In genomic region chr7:130903358-130903974, GRCh38 we compare ENCODE assay signal across 8 cellular contexts.
DNase-seq lines count a peak whose midpoint lies in the region; ATAC-seq, FAIRE-seq and TF ChIP-seq lines count a peak whose summit lies in the region.

No MANE protein-coding gene starts in this region.

- H3K27ac Mint-ChIP-seq in activated T-cell treated with anti-CD3 and anti-CD28 coated beads, Interleukin-2, amount 50 U/mL, for 24 hours = peak overlapping the region; percentile 94

- H3K4me3 Mint-ChIP-seq in activated T-cell treated with anti-CD3 and anti-CD28 coated beads, Interleukin-2, amount 50 U/mL, for 24 hours = peak overlapping the region; percentile 32

- peak overlapping the region; percentile 56 for H3K9ac ChIP-seq in keratinocyte (ENCODE audit: control insufficient read depth, extremely low read depth, insufficient read depth, low read length)

- H3K9me3 ChIP-seq in adrenal gland (replicated peaks in 1 of 3) (no peaks in the 10 kb centered on the region), keratinocyte (ENCODE audit: control insufficient read depth, low read depth, low read length) (no peaks in the 10 kb centered on the region), upper lobe of left lung (no peaks in the 10 kb centered on the region)

- peaks cover 94% of the 10 kb centered on the region for H3K4me1 Mint-ChIP-seq in activated T-cell treated with anti-CD3 and anti-CD28 coated beads, Interleukin-2, amount 50 U/mL, for 24 hours (ENCODE audit: low read depth)

- intact Hi-C loops in adrenal gland (cut with DNase I) = loop anchor here in 1 of 2 donors (10.0 kb wide), 1 partner anchor 151 kb away; no protein-coding TSS in a partner anchor

- H3K9me3 Mint-ChIP-seq in activated T-cell treated with anti-CD3 and anti-CD28 coated beads, Interleukin-2, amount 50 U/mL, for 24 hours = no peaks in the 10 kb centered on the region

- peaks cover 87% of the 10 kb centered on the region for H3K79me2 ChIP-seq in keratinocyte (ENCODE audit: control insufficient read depth, insufficient read depth, low read length)

- H3K27ac ChIP-seq in adrenal gland (peak overlapping the region in 4 of 5 donors; percentile 26 to 84 (median 68)), keratinocyte (ENCODE audit: control insufficient read depth, insufficient read depth, low read length) (peak overlapping the region; percentile 93), upper lobe of left lung (peak overlapping the region; percentile 72 to 81 (median 74))

- TF ChIP-seq CTCF in adrenal gland (IDR thresholded peaks at IDR 0.05) (no peak), keratinocyte (optimal IDR thresholded peaks at IDR 0.05 in 1 of 3, IDR thresholded peaks at IDR 0.05 in 1 of 3, conservative IDR thresholded peaks at IDR 0.05 in 1 of 3; ENCODE audit: extremely low read depth in 1 of 3, insufficient read depth in 2 of 3, low read length in 3 of 3) (no peak), upper lobe of left lung (IDR thresholded peaks at IDR 0.05) (no peak)

- no peaks in the 10 kb centered on the region for H3K27me3 ChIP-seq in adrenal gland
- H3K27me3 ChIP-seq in keratinocyte (ENCODE audit: control insufficient read depth, extremely low read depth, insufficient read depth, low read length) = no peaks in the 10 kb centered on the region
- no peaks in the 10 kb centered on the region for H3K27me3 ChIP-seq in upper lobe of left lung

- H2AFZ ChIP-seq in keratinocyte (ENCODE audit: control insufficient read depth, low read length) = no peak overlapping the region

- peak; percentile 64 to 83 for ATAC-seq in upper lobe of left lung (ENCODE audit: low FRiP score in 2 of 2)

- H3K4me1 ChIP-seq in adrenal gland (replicated peaks in 1 of 2) = peaks cover 14 to 56% of the 10 kb centered on the region in 2 donors
- peaks cover 85% of the 10 kb centered on the region for H3K4me1 ChIP-seq in keratinocyte (ENCODE audit: control insufficient read depth, extremely low read depth, insufficient read depth, low read length)
- peaks cover 73 to 84% (median 76%) of the 10 kb centered on the region in 4 donors for H3K4me1 ChIP-seq in upper lobe of left lung

- TF ChIP-seq POLR2A in adrenal gland (IDR thresholded peaks at IDR 0.05) = peak in 1 of 2 donors; percentile 39
- TF ChIP-seq POLR2A in upper lobe of left lung (IDR thresholded peaks at IDR 0.05) = no peak

- peaks cover 100% of the 10 kb centered on the region for H3K36me3 Mint-ChIP-seq in activated T-cell treated with anti-CD3 and anti-CD28 coated beads, Interleukin-2, amount 50 U/mL, for 24 hours (ENCODE audit: low read depth)

- 26 to 52% (median 46%) methylated on average over 8 of the region's 8 CpGs for WGBS in adrenal gland, 4 donors
- WGBS in upper lobe of left lung, 2 donors = 54% methylated on average over 8 of the region's 8 CpGs

- dilution Hi-C loops in keratinocyte (cut with MboI; ENCODE audit: extremely low pct_ligation_motif_present, low sequenced_read_pairs) = no loop called here

- peak in 3 of 4 donors; percentile 57 to 97 (median 59) for TF ChIP-seq EP300 in upper lobe of left lung (IDR thresholded peaks at IDR 0.05)

- no peaks in the 10 kb centered on the region for H3K36me3 ChIP-seq in adrenal gland (replicated peaks in 1 of 2)
- peaks cover 25 to 48% of the 10 kb centered on the region in 2 experiments for H3K36me3 ChIP-seq in keratinocyte (ENCODE audit: control insufficient read depth in 2 of 2, extremely low read depth in 1 of 2, insufficient read depth in 2 of 2, low read length in 2 of 2)
- peaks cover 0 to 42% (median 21%) of the 10 kb centered on the region in 4 donors for H3K36me3 ChIP-seq in upper lobe of left lung

- peaks cover 36% of the 10 kb centered on the region for H4K20me1 ChIP-seq in keratinocyte (ENCODE audit: control insufficient read depth, extremely low read depth, insufficient read depth, low read length)

- peak overlapping the region; percentile 65 for H3K4me2 ChIP-seq in keratinocyte (ENCODE audit: control insufficient read depth, extremely low read depth, insufficient read depth, low read depth, low read length)

- no peak overlapping the region for H3K4me3 ChIP-seq in adrenal gland
- peak overlapping the region in 2 of 3 experiments; percentile 11 to 45 for H3K4me3 ChIP-seq in keratinocyte (ENCODE audit: control insufficient read depth in 2 of 3, extremely low read depth in 1 of 3, insufficient read depth in 2 of 3, low read depth in 1 of 3, low read length in 3 of 3)
- no peak overlapping the region for H3K4me3 ChIP-seq in upper lobe of left lung

- H3K9me1 ChIP-seq in keratinocyte (ENCODE audit: control insufficient read depth, extremely low read depth, insufficient read depth, low read length) = peaks cover 9% of the 10 kb centered on the region

- H3K27me3 Mint-ChIP-seq in activated T-cell treated with anti-CD3 and anti-CD28 coated beads, Interleukin-2, amount 50 U/mL, for 24 hours = no peaks in the 10 kb centered on the region

- FAIRE-seq in keratinocyte (lab: Jason Lieb, UNC) = no peak

- no peak for DNase-seq in activated T-cell treated with anti-CD3 and anti-CD28 coated beads, Interleukin-2, amount 50 U/mL, for 24 hours
- no peak for DNase-seq in activated T-cell treated with anti-CD3 and anti-CD28 coated beads, Interleukin-2, amount 50 U/mL, for 1 hour
- DNase-seq in adrenal gland (peak in 4 of 7 donors; percentile 37 to 65 (median 44)), keratinocyte (ENCODE audit: low read depth, low spot score) (no peak), upper lobe of left lung (peak in 1 of 2 donors; percentile 57), NCI-H1417 (lab: John Stamatoyannopoulos, UW) (no peak), SKM-1 (lab: John Stamatoyannopoulos, UW; ENCODE audit: unreplicated experiment) (no peak), AML-193 (lab: John Stamatoyannopoulos, UW) (no peak)

Comparison
In these comparisons a context has a peak if more than half of its experiments do, and no peak if none do; other contexts are left out.
1. DNase-seq: peak in adrenal gland (4 of 7); none in activated T-cell treated with anti-CD3 and anti-CD28 coated beads, Interleukin-2, amount 50 U/mL, for 24 hours (single experiment), activated T-cell treated with anti-CD3 and anti-CD28 coated beads, Interleukin-2, amount 50 U/mL, for 1 hour (single experiment), keratinocyte (single experiment), NCI-H1417 (0 of 3), SKM-1 (single experiment) and AML-193 (0 of 2).
2. H3K4me3 ChIP-seq: peak in keratinocyte (2 of 3); none in adrenal gland (0 of 4) and upper lobe of left lung (0 of 4).
3. Peak in every context shown above with its lines, with median percentiles within 50 percentile points of each other: H3K27ac ChIP-seq.